Comparison of ENCODE assay signal across 8 cellular contexts in genomic region chr2:199459286-199460100, GRCh38. TPM values are rescaled to one million over a fixed set of nuclear protein-coding genes. Genes with fewer than 3 reads are reported as not detected.
DNase-seq lines count a peak whose midpoint lies in the region; ATAC-seq and TF ChIP-seq lines count a peak whose summit lies in the region.

No MANE protein-coding gene starts in this region.

- DNase-seq in OCI-M2 (lab: John Stamatoyannopoulos, UW; ENCODE audit: unreplicated experiment), result peak; percentile 29
- no peak for DNase-seq in activated T-helper 2 cell treated with anti-CD3 and anti-CD28 coated beads, Interferon-gamma antibody, Interleukin-2, Interleukin-4, amounts not matched to agents 10 μg/mL and 5 μg/mL and 100 μg/mL, durations not matched to agents 14 hours and 24 hours and 36 hours (ENCODE audit: low spot score)
- DNase-seq in fibroblast of lung (ENCODE audit: low read depth in 2 of 2), result peak; percentile 97 to 98
- peak; percentile 90 for DNase-seq in stomach

- H3K27me3 ChIP-seq in BLaER1 (peaks cover 99% of the 10 kb centered on the region), HUES64 (ENCODE audit: insufficient read depth, low read length) (peaks cover 91% of the 10 kb centered on the region), fibroblast of lung (ENCODE audit: control insufficient read depth, insufficient read depth, low read length) (peaks cover 14% of the 10 kb centered on the region), muscle layer of duodenum (ENCODE audit: low read depth, low read length) (peaks cover 53% of the 10 kb centered on the region), stomach (peaks cover 47 to 94% (median 83%) of the 10 kb centered on the region in 3 donors)

- TF ChIP-seq EP300 in stomach (IDR thresholded peaks at IDR 0.05), result no peak

- H3K4me1 ChIP-seq in BLaER1 (peaks cover 29% of the 10 kb centered on the region), HUES64 (ENCODE audit: insufficient read depth, low read length) (peaks cover 22% of the 10 kb centered on the region), fibroblast of lung (ENCODE audit: control insufficient read depth, extremely low read depth, insufficient read depth, low read length) (peaks cover 5% of the 10 kb centered on the region), muscle layer of duodenum (ENCODE audit: control insufficient read depth in 1 of 2, insufficient read depth in 2 of 2, low read length in 2 of 2) (peaks cover 0 to 49% of the 10 kb centered on the region in 2 donors), stomach (peaks cover 55 to 77% (median 70%) of the 10 kb centered on the region in 4 donors)

- peaks cover 55% of the 10 kb centered on the region for H3K27me3 Mint-ChIP-seq in activated T-helper 2 cell treated with anti-CD3 and anti-CD28 coated beads, Interferon-gamma antibody, Interleukin-2, Interleukin-4, amounts not matched to agents 10 μg/mL and 5 μg/mL and 100 μg/mL, durations not matched to agents 14 hours and 24 hours and 36 hours (ENCODE audit: low read depth)

- TF ChIP-seq POLR2A in stomach (IDR thresholded peaks at IDR 0.05), result no peak

- H3K36me3 ChIP-seq in BLaER1, result no peaks in the 10 kb centered on the region
- H3K36me3 ChIP-seq in HUES64 (ENCODE audit: insufficient read depth, low read length), result no peaks in the 10 kb centered on the region
- H3K36me3 ChIP-seq in fibroblast of lung (ENCODE audit: control insufficient read depth, insufficient read depth, low read length), result no peaks in the 10 kb centered on the region
- H3K36me3 ChIP-seq in muscle layer of duodenum (ENCODE audit: control insufficient read depth in 1 of 2, insufficient read depth in 2 of 2, low read length in 2 of 2), result peaks cover 0 to 4% of the 10 kb centered on the region in 2 donors
- H3K36me3 ChIP-seq in stomach, result no peaks in the 10 kb centered on the region

- H3K4me3 Mint-ChIP-seq in activated T-helper 2 cell treated with anti-CD3 and anti-CD28 coated beads, Interferon-gamma antibody, Interleukin-2, Interleukin-4, amounts not matched to agents 10 μg/mL and 5 μg/mL and 100 μg/mL, durations not matched to agents 14 hours and 24 hours and 36 hours (ENCODE audit: low read depth), result peak overlapping the region; percentile 86

- H3K9ac ChIP-seq in BLaER1, result peak overlapping the region; percentile 72
- H3K9ac ChIP-seq in HUES64 (ENCODE audit: low read depth, low read length), result peak overlapping the region; percentile 65
- H3K9ac ChIP-seq in fibroblast of lung (ENCODE audit: insufficient read depth, low read length), result peak overlapping the region; percentile 81

- peak overlapping the region; percentile 96 for H2AFZ ChIP-seq in fibroblast of lung (ENCODE audit: low read length)

- H3K9me3 Mint-ChIP-seq in activated T-helper 2 cell treated with anti-CD3 and anti-CD28 coated beads, Interferon-gamma antibody, Interleukin-2, Interleukin-4, amounts not matched to agents 10 μg/mL and 5 μg/mL and 100 μg/mL, durations not matched to agents 14 hours and 24 hours and 36 hours, result no peaks in the 10 kb centered on the region

- peak overlapping the region; percentile 79 for H3K4me3 ChIP-seq in BLaER1
- H3K4me3 ChIP-seq in HUES64 (ENCODE audit: low read length), result peak overlapping the region; percentile 81
- H3K4me3 ChIP-seq in fibroblast of lung (replicated peaks in 1 of 4; ENCODE audit: control extremely low read depth in 1 of 4, insufficient read depth in 1 of 4, low read depth in 3 of 4, low read length in 4 of 4), result peak overlapping the region; percentile 84 to 90 (median 88)
- peak overlapping the region; percentile 83 to 93 for H3K4me3 ChIP-seq in muscle layer of duodenum (ENCODE audit: low read depth in 1 of 2, low read length in 2 of 2)
- H3K4me3 ChIP-seq in stomach, result peak overlapping the region; percentile 70 to 99 (median 86)

- H3K4me1 Mint-ChIP-seq in activated T-helper 2 cell treated with anti-CD3 and anti-CD28 coated beads, Interferon-gamma antibody, Interleukin-2, Interleukin-4, amounts not matched to agents 10 μg/mL and 5 μg/mL and 100 μg/mL, durations not matched to agents 14 hours and 24 hours and 36 hours (ENCODE audit: low read depth), result peaks cover 17% of the 10 kb centered on the region

- TF ChIP-seq CTCF in fibroblast of lung (conservative IDR thresholded peaks at IDR 0.05 in 1 of 2, IDR thresholded peaks at IDR 0.05 in 1 of 2; ENCODE audit: low read depth in 1 of 2, low read length in 2 of 2), result no peak
- TF ChIP-seq CTCF in stomach (IDR thresholded peaks at IDR 0.05), result peak in 1 of 7 experiments; percentile 3

- no peaks in the 10 kb centered on the region for H3K36me3 Mint-ChIP-seq in activated T-helper 2 cell treated with anti-CD3 and anti-CD28 coated beads, Interferon-gamma antibody, Interleukin-2, Interleukin-4, amounts not matched to agents 10 μg/mL and 5 μg/mL and 100 μg/mL, durations not matched to agents 14 hours and 24 hours and 36 hours (ENCODE audit: low read depth)

- H3K9me3 ChIP-seq in BLaER1 (peaks cover 8% of the 10 kb centered on the region; the same call in 1 of the 2 replicates), HUES64 (ENCODE audit: insufficient read depth, low read depth, low read length) (no peaks in the 10 kb centered on the region), fibroblast of lung (ENCODE audit: control insufficient read depth, insufficient read depth, low read depth, low read length) (no peaks in the 10 kb centered on the region), muscle layer of duodenum (ENCODE audit: control insufficient read depth in 1 of 2, low read length in 2 of 2) (no peaks in the 10 kb centered on the region), stomach (peaks cover 0 to 18% (median 4%) of the 10 kb centered on the region in 4 donors)

- H3K27ac ChIP-seq in BLaER1 (no peak overlapping the region), HUES64 (ENCODE audit: low read depth, low read length) (peak overlapping the region; percentile 56; the same call in 1 of the 2 replicates), fibroblast of lung (ENCODE audit: insufficient read depth, low read length) (peak overlapping the region; percentile 86), muscle layer of duodenum (ENCODE audit: low read length) (no peak overlapping the region), stomach (peak overlapping the region; percentile 61 to 83 (median 75))

- under 1% methylated on average over 70 of the region's 70 CpGs for WGBS in HUES64
- WGBS in stomach, 5 donors, result 0 to 1% (median 0%) methylated on average over 43 to 70 of the region's 70 CpGs

- intact Hi-C loops in activated T-helper 2 cell treated with anti-CD3 and anti-CD28 coated beads, Interferon-gamma antibody, Interleukin-2, Interleukin-4, amounts not matched to agents 10 μg/mL and 5 μg/mL and 100 μg/mL, durations not matched to agents 14 hours and 24 hours and 36 hours (cut with micrococcal nuclease), result no loop called here
- intact Hi-C loops in stomach (cut with DNase I; ENCODE audit: low total_unique reads), result no loop called here

- ATAC-seq in GM19452 (IDR thresholded peaks at IDR 0.05; ENCODE audit: unreplicated experiment), result peak; percentile 43

- H3K4me2 ChIP-seq in BLaER1 (peak overlapping the region; percentile 99), fibroblast of lung (ENCODE audit: extremely low read depth, insufficient read depth, low read length) (peak overlapping the region; percentile 88)

- H3K79me2 ChIP-seq in fibroblast of lung (ENCODE audit: control insufficient read depth, insufficient read depth, low read length), result peaks cover 21% of the 10 kb centered on the region

- H3K27ac Mint-ChIP-seq in activated T-helper 2 cell treated with anti-CD3 and anti-CD28 coated beads, Interferon-gamma antibody, Interleukin-2, Interleukin-4, amounts not matched to agents 10 μg/mL and 5 μg/mL and 100 μg/mL, durations not matched to agents 14 hours and 24 hours and 36 hours, result no peak overlapping the region

- H4K20me1 ChIP-seq in BLaER1 (peaks cover 82% of the 10 kb centered on the region), fibroblast of lung (ENCODE audit: control insufficient read depth, extremely low read depth, insufficient read depth, low read length) (no peaks in the 10 kb centered on the region)

RNA-seq across cellular contexts. Expression of gene SATB2, which starts 1.8 kb away (rescaled TPM):
- 4.5 TPM for polyA plus RNA-seq in HUES64 (2013, experiment 1 of 2)
- polyA plus RNA-seq in HUES64 (2013, experiment 2 of 2), result 4.1 TPM
- total RNA-seq in activated T-helper 2 cell treated with anti-CD3 and anti-CD28 coated beads, Interferon-gamma antibody, Interleukin-2, Interleukin-4, amounts not matched to agents 10 μg/mL and 5 μg/mL and 100 μg/mL, durations not matched to agents 14 hours and 24 hours and 36 hours, result 0.05 TPM in 2 replicates
- total RNA-seq in fibroblast of lung (13.9 and 28.1 TPM in 2 replicates), stomach (100 to 1,000 TPM in 1 of 5 donors, 1 to 10 TPM in 3, under 1 TPM in 1; 0.89 to 184 (median 1.8) TPM)
- polyA plus RNA-seq in fibroblast of lung (3.8 and 7.2 TPM in 2 replicates), stomach (1 to 10 TPM in 2 of 3 donors, under 1 TPM in 1; 0.50 to 1.2 (median 1.1) TPM)
- 3.8 and 4.7 TPM in 2 replicates for polyA plus RNA-seq in fibroblast of lung (2012)
- polyA minus RNA-seq in fibroblast of lung (ENCODE audit: low replicate concordance), result 32.8 and 45.0 TPM in 2 replicates

Comparison
In these comparisons a context has a peak if more than half of its experiments do, and no peak if none do; other contexts are left out.
1. H3K27ac ChIP-seq: peak in HUES64 (single experiment), fibroblast of lung (single experiment) and stomach (5 of 5); none in BLaER1 (single experiment) and muscle layer of duodenum (single experiment).
2. Peak in every context shown above with its lines, with median percentiles within 50 percentile points of each other: H3K4me3 ChIP-seq and H3K9ac ChIP-seq.